In the genomic region with DNA sequence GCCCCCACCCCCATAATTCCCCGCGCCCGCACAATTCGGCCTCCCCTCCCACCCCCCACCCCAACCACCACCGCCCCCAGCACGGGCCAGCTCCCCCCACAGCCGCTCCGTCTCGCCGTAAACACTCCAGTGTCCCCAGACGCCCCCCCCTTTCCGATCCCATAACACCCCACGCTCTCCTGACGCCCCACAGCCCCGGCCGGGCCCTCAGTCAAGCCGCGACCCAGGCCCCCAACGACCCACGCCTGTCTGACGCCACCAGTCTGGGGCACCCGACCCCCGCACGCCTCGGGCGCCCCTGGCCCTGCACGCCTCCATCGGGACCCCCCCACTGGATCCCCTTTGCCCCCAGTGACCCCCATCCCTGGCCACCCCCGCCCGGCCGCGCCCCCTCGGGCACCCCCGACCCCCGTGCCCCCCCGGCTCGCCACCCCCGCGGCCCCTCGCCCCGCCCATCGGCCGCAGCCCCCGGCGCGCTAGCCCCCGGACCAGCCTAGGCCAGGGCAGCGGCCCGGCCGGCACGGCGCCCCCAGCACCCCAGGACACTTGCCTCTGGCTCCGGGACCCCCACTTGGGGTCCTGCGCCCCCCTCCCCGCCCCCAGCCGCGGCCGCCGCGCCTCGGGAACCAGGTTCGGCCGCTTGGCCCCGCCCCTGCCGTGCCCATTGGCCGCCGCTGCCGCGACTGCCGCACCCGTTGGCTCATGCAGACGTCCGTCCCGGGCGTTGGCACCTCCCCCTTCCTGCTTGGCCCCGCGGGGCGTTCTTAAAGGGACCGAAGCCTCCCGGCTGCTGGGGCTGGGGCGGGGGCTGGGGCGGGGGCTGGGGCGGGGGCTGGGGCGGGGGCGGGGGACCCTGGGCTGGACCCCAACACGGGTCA, we compare ENCODE assay signal across 8 cellular contexts. TPM values are rescaled to one million over a fixed set of nuclear protein-coding genes. Genes with fewer than 3 reads are reported as not detected.
DNase-seq lines count a peak whose midpoint lies in the region; ATAC-seq, FAIRE-seq and TF ChIP-seq lines count a peak whose summit lies in the region.

A gene (minus strand): TSS at position 638 of the 878 bp plus-strand sequence. CDS start 1,603 bp downstream, outside the sequence.

- TF ChIP-seq CTCF in WTC11 (IDR thresholded peaks at IDR 0.05): no peak
- TF ChIP-seq CTCF in mammary epithelial cell (conservative IDR thresholded peaks at IDR 0.05 in 1 of 2, IDR thresholded peaks at IDR 0.05 in 1 of 2; ENCODE audit: extremely low read depth in 1 of 2, insufficient read depth in 1 of 2, low read depth in 1 of 2, low read length in 2 of 2): no peak

- ATAC-seq in GM18867 (IDR thresholded peaks at IDR 0.05; ENCODE audit: unreplicated experiment): peak; percentile 89
- ATAC-seq in HG03108 (IDR thresholded peaks at IDR 0.05; ENCODE audit: unreplicated experiment): peak; percentile 82
- peak; percentile 96 for ATAC-seq in WTC11

- H3K9me3 ChIP-seq in mammary epithelial cell (replicated peaks; ENCODE audit: insufficient read depth, low read length) (no peaks in the 10 kb centered on the region), small intestine (ENCODE audit: control insufficient read depth, low read depth) (no peaks in the 10 kb centered on the region)

- H3K36me3 ChIP-seq in mammary epithelial cell (ENCODE audit: insufficient read depth, low read length): peaks cover 1% of the 10 kb centered on the region
- H3K36me3 ChIP-seq in small intestine (ENCODE audit: control insufficient read depth in 2 of 2, insufficient read depth in 2 of 2, low read length in 2 of 2): peaks cover 0 to 10% of the 10 kb centered on the region in 2 donors

- peaks cover 16% of the 10 kb centered on the region for H3K4me1 Mint-ChIP-seq in WTC11

- peak within 1 kb of the TSS; percentile 84 for H3K4me3 Mint-ChIP-seq in WTC11

- H3K27me3 Mint-ChIP-seq in WTC11 (ENCODE audit: low read depth): no peaks in the 10 kb centered on the region

- dilution Hi-C loops in mammary epithelial cell (cut with HindIII; ENCODE audit: low sequenced_read_pairs): no loop called here

- in situ Hi-C loops in mammary epithelial cell (cut with MboI; ENCODE audit: low sequenced_read_pairs in 2 of 2): no loop called here

- H4K20me1 ChIP-seq in mammary epithelial cell (ENCODE audit: insufficient read depth, low read length): no peaks in the 10 kb centered on the region

- H2AFZ ChIP-seq in mammary epithelial cell (ENCODE audit: low read depth, low read length): peak within 1 kb of the TSS; percentile 88

- CTCF ChIA-PET in WTC11 (lab: Charles Lee) (interaction anchor here (1.1 to 1.4 kb wide), 8 partner anchors 14 to 76 kb away, joined by 3 to 7 read pairs (median 4); a partner anchor contains a TSS), mammary epithelial cell (lab: Charles Lee; ENCODE audit: low non-redundant PET) (interaction anchor here (0.6 kb wide), 2 partner anchors 16 to 28 kb away, joined by 4 to 9 read pairs; no protein-coding TSS in a partner anchor)

- no CpG with 5 or more reads among the region's 86 CpGs for WGBS in mammary epithelial cell (ENCODE audit: low coverage, missing lambda C conversion rate)
- 0 to 2% (median 2%) methylated on average over 15 to 86 of the region's 86 CpGs for WGBS in small intestine, 3 donors

- H3K27ac ChIP-seq in mammary epithelial cell (ENCODE audit: insufficient read depth, low read depth, low read length): peak within 1 kb of the TSS; percentile 45
- peak within 1 kb of the TSS; percentile 75 to 90 for H3K27ac ChIP-seq in small intestine (ENCODE audit: low read depth in 1 of 2, low read length in 1 of 2)

- POLR2A ChIA-PET in WTC11 (lab: Charles Lee): interaction anchor here (2.0 kb wide), 1 partner anchor 14 kb away, joined by 8 read pairs; a partner anchor contains a TSS

- no peaks in the 10 kb centered on the region for H3K9me3 Mint-ChIP-seq in WTC11

- FAIRE-seq in small intestine (lab: Jason Lieb, UNC): no peak

- peak within 1 kb of the TSS; percentile 45 for H3K9ac ChIP-seq in mammary epithelial cell (ENCODE audit: insufficient read depth, low read length)

- intact Hi-C loops in mammary epithelial cell (cut with micrococcal nuclease): loop anchor here (2.0 kb wide), 2 partner anchors 14 to 16 kb away; a partner anchor contains a TSS

- peak within 1 kb of the TSS; percentile 91 for H3K4me2 ChIP-seq in mammary epithelial cell (ENCODE audit: insufficient read depth, low read depth, low read length)

- DNase-seq in 8988T: peak; percentile 97
- peak; percentile 90 for DNase-seq in NCI-H2227 (lab: John Stamatoyannopoulos, UW; ENCODE audit: unreplicated experiment)
- peak; percentile 97 for DNase-seq in WTC11 (ENCODE audit: low spot score)
- peak; percentile 73 for DNase-seq in mammary epithelial cell
- DNase-seq in iPS-NIHi7 (ENCODE audit: extremely low spot score): peak; percentile 99
- peak; percentile 91 for DNase-seq in small intestine

- no peaks in the 10 kb centered on the region for H3K4me1 ChIP-seq in mammary epithelial cell (ENCODE audit: insufficient read depth, low read length)
- peaks cover 0 to 4% of the 10 kb centered on the region in 2 donors for H3K4me1 ChIP-seq in small intestine (ENCODE audit: control insufficient read depth in 2 of 2, insufficient read depth in 1 of 2, low read depth in 1 of 2, low read length in 1 of 2)

- peaks cover 23% of the 10 kb centered on the region for H3K79me2 ChIP-seq in mammary epithelial cell (ENCODE audit: insufficient read depth, low read length)

- H3K27me3 ChIP-seq in mammary epithelial cell (ENCODE audit: insufficient read depth, low read length) (no peaks in the 10 kb centered on the region), small intestine (ENCODE audit: control insufficient read depth in 2 of 2, insufficient read depth in 2 of 2, low read length in 2 of 2) (no peaks in the 10 kb centered on the region)

- peak within 1 kb of the TSS; percentile 90 for H3K27ac Mint-ChIP-seq in WTC11

- no TSS peak for BruUV-seq in mammary epithelial cell (replicated peaks; lab: Mats Ljungman, UMichigan)

- H3K4me3 ChIP-seq in mammary epithelial cell (replicated peaks in 1 of 3; ENCODE audit: insufficient read depth in 1 of 3, low read depth in 2 of 3, low read length in 3 of 3) (peak within 1 kb of the TSS; percentile 71 to 81 (median 81)), small intestine (ENCODE audit: low read depth in 1 of 2, low read length in 2 of 2) (peak within 1 kb of the TSS; percentile 98 to 99)

- H3K36me3 Mint-ChIP-seq in WTC11: peaks cover 20% of the 10 kb centered on the region

TF ChIP-seq in WTC11, 78 proteins besides CTCF, POLR2A, EP300 and RAD21:
- TF ChIP-seq SP1 (CRISPR knock-in tag; conservative IDR thresholded peaks at IDR 0.05): peak; percentile 93
- no peak for TF ChIP-seq SOX15 (CRISPR knock-in tag; IDR thresholded peaks at IDR 0.05)
- TF ChIP-seq, protein P1, sequence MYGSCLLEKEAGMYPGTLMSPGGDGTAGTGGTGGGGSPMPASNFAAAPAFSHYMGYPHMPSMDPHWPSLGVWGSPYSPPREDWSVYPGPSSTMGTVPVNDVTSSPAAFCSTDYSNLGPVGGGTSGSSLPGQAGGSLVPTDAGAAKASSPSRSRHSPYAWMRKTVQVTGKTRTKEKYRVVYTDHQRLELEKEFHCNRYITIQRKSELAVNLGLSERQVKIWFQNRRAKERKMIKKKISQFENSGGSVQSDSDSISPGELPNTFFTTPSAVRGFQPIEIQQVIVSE (CRISPR knock-in tag; IDR thresholded peaks at IDR 0.05; ENCODE audit: borderline replicate concordance): no peak
- TF ChIP-seq CBFB (CRISPR knock-in tag; IDR thresholded peaks at IDR 0.05; ENCODE audit: low read depth): no peak
- TF ChIP-seq, protein P2, sequence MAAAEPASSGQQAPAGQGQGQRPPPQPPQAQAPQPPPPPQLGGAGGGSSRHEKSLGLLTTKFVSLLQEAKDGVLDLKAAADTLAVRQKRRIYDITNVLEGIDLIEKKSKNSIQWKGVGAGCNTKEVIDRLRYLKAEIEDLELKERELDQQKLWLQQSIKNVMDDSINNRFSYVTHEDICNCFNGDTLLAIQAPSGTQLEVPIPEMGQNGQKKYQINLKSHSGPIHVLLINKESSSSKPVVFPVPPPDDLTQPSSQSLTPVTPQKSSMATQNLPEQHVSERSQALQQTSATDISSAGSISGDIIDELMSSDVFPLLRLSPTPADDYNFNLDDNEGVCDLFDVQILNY (CRISPR knock-in tag; IDR thresholded peaks at IDR 0.05): 0 out of 2 replicates have a peak, but pooled peaks have one; percentile 33
- peak; percentile 93 for TF ChIP-seq NFYB (CRISPR knock-in tag; conservative IDR thresholded peaks at IDR 0.05; ENCODE audit: low read depth)
- TF ChIP-seq, protein P3, sequence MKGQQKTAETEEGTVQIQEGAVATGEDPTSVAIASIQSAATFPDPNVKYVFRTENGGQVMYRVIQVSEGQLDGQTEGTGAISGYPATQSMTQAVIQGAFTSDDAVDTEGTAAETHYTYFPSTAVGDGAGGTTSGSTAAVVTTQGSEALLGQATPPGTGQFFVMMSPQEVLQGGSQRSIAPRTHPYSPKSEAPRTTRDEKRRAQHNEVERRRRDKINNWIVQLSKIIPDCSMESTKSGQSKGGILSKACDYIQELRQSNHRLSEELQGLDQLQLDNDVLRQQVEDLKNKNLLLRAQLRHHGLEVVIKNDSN (CRISPR knock-in tag; IDR thresholded peaks at IDR 0.05): no peak

RNA-seq across cellular contexts. Expression of the gene that starts here (rescaled TPM):
- 345 to 423 TPM (median 410 TPM) in 3 replicates for total RNA-seq in WTC11 (2021)
- total RNA-seq in mammary epithelial cell: 100 to 1,000 TPM; 201 to 213 TPM
- polyA plus RNA-seq in mammary epithelial cell: 165 TPM
- 75.5 TPM for polyA minus RNA-seq in mammary epithelial cell
- 100 to 1,000 TPM; 175 to 189 (median 185) TPM for polyA plus RNA-seq in small intestine

Comparison
In these comparisons a context has a peak if more than half of its experiments do, and no peak if none do; other contexts are left out.
1. Peak in every context shown above with its lines: DNase-seq, ATAC-seq, H3K4me3 ChIP-seq and H3K27ac ChIP-seq.